23 cellular contexts compared by ENCODE assay signal in the genomic region with DNA sequence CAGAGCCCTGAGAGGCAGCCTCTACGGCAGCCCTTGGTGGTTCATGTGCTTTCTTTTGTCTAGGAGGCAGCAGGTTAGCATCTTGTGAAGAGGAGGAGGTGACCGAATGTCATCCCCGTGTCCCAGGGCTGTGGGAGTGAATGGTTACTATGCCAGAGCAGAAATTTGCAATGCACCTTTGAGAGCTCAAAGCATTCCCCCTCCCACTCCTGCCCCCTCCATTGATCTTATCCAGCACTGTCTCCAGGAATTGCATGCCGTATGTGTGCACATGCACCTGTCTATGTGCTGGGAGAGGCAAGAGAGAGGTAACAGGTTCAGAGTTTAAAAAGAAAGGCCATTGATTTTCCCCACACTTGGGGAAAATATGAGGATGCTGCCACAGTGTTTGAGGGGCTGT.
"Had no signal": no experiment of that assay in that cellular context is flagged by ENCODE, and none has a peak within 500 bp of the region (broad histone marks: within the 10 kb centered on the region; RNA-seq: fewer than 3 reads in every experiment).

No MANE protein-coding gene starts in this region.

- H3K9ac ChIP-seq: neural progenitor cell, parathyroid adenoma had no signal

- H3K36me3 ChIP-seq: neural progenitor cell, ovary, right lobe of liver, sigmoid colon, stomach, thoracic aorta, thyroid gland, tibial nerve, upper lobe of left lung, vagina had no signal

- H3K27ac ChIP-seq: neural progenitor cell, ovary, parathyroid adenoma, psoas muscle, right lobe of liver, sigmoid colon, stomach, thoracic aorta, thyroid gland, tibial nerve, upper lobe of left lung, vagina had no signal

- H3K4me3 ChIP-seq: neural progenitor cell, ovary, psoas muscle, right lobe of liver, sigmoid colon, stomach, thoracic aorta, thyroid gland, tibial nerve, upper lobe of left lung, vagina had no signal

- H3K27me3 ChIP-seq: neural progenitor cell, ovary, right lobe of liver, sigmoid colon, thyroid gland, tibial nerve, upper lobe of left lung, vagina had no signal

- DNase-seq: occipital lobe; ovary; posterior cingulate gyrus; psoas muscle; right cardiac atrium; right lobe of liver; sigmoid colon; stimulated activated CD4-positive, alpha-beta T cell treated with anti-CD3 and anti-CD28 coated beads, Interleukin-15, amount 100 ng/mL, for 24 hours; stimulated activated CD4-positive, alpha-beta T cell treated with anti-CD3 and anti-CD28 coated beads, Interleukin-2, amount 100 ng/mL, for 24 hours; stimulated activated CD4-positive, alpha-beta T cell treated with anti-CD3 and anti-CD28 coated beads, Interleukin-2, amount 100 ng/mL, for 48 hours; stimulated activated CD4-positive, alpha-beta T cell treated with anti-CD3 and anti-CD28 coated beads, Interleukin-4, amount 100 ng/mL, for 24 hours; stimulated activated naive B cell treated with anti-CD40 and anti-IgM and Interleukin-4, amounts not matched to agents 10 μg/mL and 1 μg/mL and 100 μg/mL, for 72 hours; stimulated activated naive CD4-positive, alpha-beta T cell treated with Interleukin-2 at 50 U/mL for 16 hours; stomach; thyroid gland; trophoblast cell; upper lobe of left lung had no signal

- H3K4me2 ChIP-seq: neural progenitor cell had no signal

- H3K9me3 ChIP-seq: ovary, psoas muscle, right lobe of liver, sigmoid colon, stomach, thoracic aorta, thyroid gland, tibial nerve, upper lobe of left lung, vagina had no signal

- ATAC-seq: natural killer cell treated with Interleukin-12 subunit alpha and Interleukin-12 subunit beta and Interleukin-15 and Interleukin-18, amount 100 ng/mL, for 72 hours; psoas muscle; right cardiac atrium; stimulated activated naive B cell treated with anti-CD40 and anti-IgM and Interleukin-4, amounts not matched to agents 10 μg/mL and 1 μg/mL and 100 μg/mL, for 72 hours had no signal

- H3K4me1 ChIP-seq: neural progenitor cell, parathyroid adenoma, psoas muscle, right lobe of liver, sigmoid colon, thyroid gland, tibial nerve, upper lobe of left lung had no signal

- H3K79me2 ChIP-seq: parathyroid adenoma had no signal

- H2AFZ ChIP-seq: neural progenitor cell, parathyroid adenoma had no signal
